ENCODE assay signal across 12 cellular contexts in genomic region chr2:127121776-127122176, GRCh38. TPM values are rescaled to one million over a fixed set of nuclear protein-coding genes. Genes with fewer than 3 reads are reported as not detected.
A peak's percentile ranks its signal among the peaks of the same experiment; 100 is the strongest.
DNase-seq lines count a peak whose midpoint lies in the region; FAIRE-seq and TF ChIP-seq lines count a peak whose summit lies in the region.
"Had no signal": no experiment of that assay in that cellular context is flagged by ENCODE, and none has a peak within 500 bp of the region (broad histone marks: within the 10 kb centered on the region; RNA-seq: fewer than 3 reads in every experiment).

No MANE protein-coding gene starts in this region.

- intact Hi-C loops in kidney (cut with DNase I) = no loop called here

- H3K36me3 ChIP-seq in kidney (ENCODE audit: control insufficient read depth in 1 of 2, insufficient read depth in 2 of 2, low read length in 2 of 2) = no peaks in the 10 kb centered on the region

- no peaks in the 10 kb centered on the region for H3K9me3 ChIP-seq in kidney (ENCODE audit: control insufficient read depth in 1 of 2, low read length in 2 of 2)

- FAIRE-seq in kidney (lab: Jason Lieb, UNC) = no peak
- FAIRE-seq: G401.6, GM18507 had no signal

- H3K27ac ChIP-seq in caudate nucleus (ENCODE audit: low read depth, low read length) (peak overlapping the region; percentile 67), kidney (ENCODE audit: low read depth in 2 of 2, low read length in 2 of 2) (no peak overlapping the region), temporal lobe (ENCODE audit: low read depth, low read length) (peak overlapping the region; percentile 66)

- no peaks in the 10 kb centered on the region for H3K4me1 ChIP-seq in kidney (ENCODE audit: control insufficient read depth in 1 of 2, insufficient read depth in 1 of 2, low read depth in 1 of 2, low read length in 2 of 2)

- no peak overlapping the region for H3K4me3 ChIP-seq in kidney (ENCODE audit: low read length in 2 of 2)

- TF ChIP-seq CTCF in kidney (IDR thresholded peaks at IDR 0.05; ENCODE audit: borderline replicate concordance, extremely low read depth, insufficient read depth) = no peak

- H3K9ac ChIP-seq in kidney (ENCODE audit: low read length in 2 of 2) = no peak overlapping the region

- peak; percentile 83 for DNase-seq in GM03348 (ENCODE audit: low spot score)
- DNase-seq in caudate nucleus (lab: John Stamatoyannopoulos, UW) = peak in 1 of 61 donors; percentile 14
- peak; percentile 55 for DNase-seq in kidney
- no peak for DNase-seq in effector CD8-positive, alpha-beta T cell (lab: John Stamatoyannopoulos, UW)
- no peak for DNase-seq in C1 segment of cervical spinal cord (lab: John Stamatoyannopoulos, UW)
- no peak for DNase-seq in NCI-H446 (lab: John Stamatoyannopoulos, UW)
- DNase-seq: activated gamma-delta T cell; CD4-positive, alpha-beta T cell; SHP77 treated with DMSO at 0.1 percent for 48 hours had no signal

RNA-seq across cellular contexts. Expression of gene BIN1, which starts 14.8 kb away (rescaled TPM):
- 121 TPM for total RNA-seq in kidney
- 167 TPM for polyA plus RNA-seq in kidney (ENCODE audit: insufficient read depth, low read depth, low replicate concordance)
- total RNA-seq in temporal lobe = 42.8 TPM

Comparison
In these comparisons a context has a peak if more than half of its experiments do, and no peak if none do; other contexts are left out.
1. DNase-seq: peak in GM03348 (single experiment) and kidney (single experiment); none in effector CD8-positive, alpha-beta T cell (single experiment), C1 segment of cervical spinal cord (0 of 14) and NCI-H446 (0 of 2).
2. H3K27ac ChIP-seq: peak in caudate nucleus (single experiment) and temporal lobe (single experiment); none in kidney (0 of 2).